ENCODE assay signal across 17 cellular contexts in the genomic region with DNA sequence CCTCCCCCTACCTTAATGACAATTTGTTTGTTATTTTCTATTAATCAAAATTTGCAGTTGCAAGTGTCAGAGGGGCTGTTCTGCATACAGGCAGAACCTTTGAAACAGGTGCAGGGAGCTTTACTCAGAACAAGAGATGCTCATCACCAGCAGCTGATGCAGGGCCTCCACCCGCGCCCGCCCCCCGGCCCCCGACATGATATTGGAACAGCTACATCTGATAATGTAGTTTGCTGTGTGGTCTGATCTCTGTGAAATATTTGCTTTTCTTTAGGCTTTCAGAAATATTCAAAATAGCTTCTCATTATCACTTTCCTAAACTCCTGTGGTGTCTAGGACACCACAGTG.
"Had no signal": no experiment of that assay in that cellular context is flagged by ENCODE, and none has a peak within 500 bp of the region (broad histone marks: within the 10 kb centered on the region; RNA-seq: fewer than 3 reads in every experiment).

No MANE protein-coding gene starts in this region.

- H3K27ac ChIP-seq: lower lobe of right lung, right atrium auricular region, tibial nerve, WERI-Rb-1 had no signal

- H3K36me3 ChIP-seq: lower lobe of right lung, right atrium auricular region, tibial nerve, WERI-Rb-1 had no signal

- FAIRE-seq: islet of Langerhans, small intestine had no signal

- DNase-seq: activated CD4-positive, alpha-beta memory T cell treated with anti-CD3 and anti-CD28 coated beads, Interleukin-2, amount 10 ng/mL, durations not matched to agents 7 days and 5 days; activated CD4-positive, alpha-beta T cell treated with anti-CD3 and anti-CD28 coated beads for 4 hours; activated gamma-delta T cell; activated T-cell treated with anti-CD3 and anti-CD28 coated beads, Interleukin-2, amount 50 U/mL, for 48 hours; erythroblast; left colon; lower lobe of right lung; nephron progenitor cell; small intestine; stimulated activated CD4-positive, alpha-beta T cell treated with anti-CD3 and anti-CD28 coated beads, Interleukin-4, amount 100 ng/mL, for 24 hours; stimulated activated naive CD4-positive, alpha-beta T cell treated with Interleukin-2 at 50 U/mL for 16 hours; substantia nigra; WERI-Rb-1 had no signal

- H3K4me3 ChIP-seq: lower lobe of right lung, right atrium auricular region, tibial nerve had no signal

- H3K27me3 ChIP-seq: right atrium auricular region, tibial nerve had no signal

- ATAC-seq: activated naive CD4-positive, alpha-beta T cell treated with anti-CD3 and anti-CD28 coated beads, Interleukin-2, amount 50 U/mL, for 72 hours; left colon; lower lobe of right lung had no signal

- H3K9me3 ChIP-seq: lower lobe of right lung, right atrium auricular region, tibial nerve had no signal
